Comparison of ENCODE assay signal across 8 cellular contexts in the genomic region with DNA sequence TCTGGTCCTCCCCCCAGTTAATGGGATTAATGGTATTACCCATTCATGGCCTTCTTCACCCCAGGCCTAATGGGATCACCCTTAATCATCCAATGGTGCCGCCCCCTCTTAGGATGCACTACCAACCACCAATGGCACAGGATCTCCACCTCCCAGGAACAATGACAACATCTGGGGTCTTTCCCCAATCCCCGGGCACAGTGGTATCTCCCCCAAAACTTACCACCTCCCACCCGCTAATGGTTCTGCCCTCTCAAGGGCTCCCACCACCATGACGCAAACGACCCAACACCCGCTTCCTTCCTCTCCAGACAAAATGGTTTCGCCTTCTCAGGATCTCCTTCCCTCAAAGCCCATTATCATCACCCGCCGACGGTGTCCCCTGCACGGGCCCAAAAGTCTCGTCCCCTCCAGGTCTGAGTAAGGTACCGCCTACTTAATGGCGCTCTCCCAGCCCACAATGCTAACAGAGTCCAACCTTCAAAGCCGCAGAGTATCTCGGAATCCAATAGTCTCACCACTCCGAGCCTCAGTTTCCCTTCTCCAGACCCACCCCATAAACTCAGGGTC.
DNase-seq lines count a peak whose midpoint lies in the region; ATAC-seq and TF ChIP-seq lines count a peak whose summit lies in the region.

No MANE protein-coding gene starts in this region.

- H3K27me3 ChIP-seq in muscle layer of duodenum (ENCODE audit: low read depth, low read length) = no peaks in the 10 kb centered on the region

- peaks cover 0 to 6% of the 10 kb centered on the region in 2 donors for H3K9me3 Mint-ChIP-seq in stimulated activated naive B cell treated with anti-CD40 and anti-IgM and Interleukin-4, amounts not matched to agents 10 μg/mL and 1 μg/mL and 100 μg/mL, for 72 hours

- peak overlapping the region; percentile 99 for H3K27ac Mint-ChIP-seq in stimulated activated naive B cell treated with anti-CD40 and anti-IgM and Interleukin-4, amounts not matched to agents 10 μg/mL and 1 μg/mL and 100 μg/mL, for 72 hours

- H3K36me3 ChIP-seq in muscle layer of duodenum (ENCODE audit: control insufficient read depth in 1 of 2, insufficient read depth in 2 of 2, low read length in 2 of 2) = peaks cover 6 to 11% of the 10 kb centered on the region in 2 donors

- H3K4me1 ChIP-seq in muscle layer of duodenum (ENCODE audit: control insufficient read depth in 1 of 2, insufficient read depth in 2 of 2, low read length in 2 of 2) = peaks cover 7 to 9% of the 10 kb centered on the region in 2 donors

- peak overlapping the region; percentile 79 to 83 for H3K4me3 ChIP-seq in muscle layer of duodenum (ENCODE audit: low read depth in 1 of 2, low read length in 2 of 2)

- H3K4me3 Mint-ChIP-seq in stimulated activated naive B cell treated with anti-CD40 and anti-IgM and Interleukin-4, amounts not matched to agents 10 μg/mL and 1 μg/mL and 100 μg/mL, for 72 hours = peak overlapping the region; percentile 98 to 100

- peaks cover 14 to 38% of the 10 kb centered on the region in 2 donors for H3K4me1 Mint-ChIP-seq in stimulated activated naive B cell treated with anti-CD40 and anti-IgM and Interleukin-4, amounts not matched to agents 10 μg/mL and 1 μg/mL and 100 μg/mL, for 72 hours

- peaks cover 0 to 5% of the 10 kb centered on the region in 2 donors for H3K27me3 Mint-ChIP-seq in stimulated activated naive B cell treated with anti-CD40 and anti-IgM and Interleukin-4, amounts not matched to agents 10 μg/mL and 1 μg/mL and 100 μg/mL, for 72 hours

- H3K9me3 ChIP-seq in muscle layer of duodenum (ENCODE audit: control insufficient read depth in 1 of 2, low read length in 2 of 2) = no peaks in the 10 kb centered on the region

- H3K27ac ChIP-seq in muscle layer of duodenum (ENCODE audit: low read length) = peak overlapping the region; percentile 92

- peak; percentile 25 for DNase-seq in NCI-H345 (lab: John Stamatoyannopoulos, UW)
- DNase-seq in NCI-H345 treated with DMSO at 0.1 percent for 48 hours (lab: John Stamatoyannopoulos, UW; ENCODE audit: unreplicated experiment) = no peak
- peak; percentile 86 to 88 for DNase-seq in NCI-H524 (lab: John Stamatoyannopoulos, UW)
- peak; percentile 14 for DNase-seq in activated CD8-positive, alpha-beta memory T cell treated with anti-CD3 and anti-CD28 coated beads, Interleukin-2, amount 50 U/mL, for 24 hours (ENCODE audit: extremely low read depth)
- DNase-seq in erythroblast (lab: John Stamatoyannopoulos, UW) = peak; percentile 73 to 75
- DNase-seq in stimulated activated naive B cell treated with anti-CD40 and anti-IgM and Interleukin-4, amounts not matched to agents 10 μg/mL and 1 μg/mL and 100 μg/mL, for 72 hours = peak; percentile 25

- TF ChIP-seq POLR2A in erythroblast (IDR thresholded peaks at IDR 0.05; ENCODE audit: low read length) = no peak

- H3K36me3 Mint-ChIP-seq in stimulated activated naive B cell treated with anti-CD40 and anti-IgM and Interleukin-4, amounts not matched to agents 10 μg/mL and 1 μg/mL and 100 μg/mL, for 72 hours = peaks cover 19 to 34% of the 10 kb centered on the region in 2 donors

- ATAC-seq in HG02885 (IDR thresholded peaks at IDR 0.05; ENCODE audit: poor library complexity, unreplicated experiment) = peak; percentile 33
- ATAC-seq in stimulated activated naive B cell treated with anti-CD40 and anti-IgM and Interleukin-4, amounts not matched to agents 10 μg/mL and 1 μg/mL and 100 μg/mL, for 72 hours (replicated peaks) = peak; percentile 55 to 60
